1 cellular context compared by ENCODE assay signal in the genomic region with DNA sequence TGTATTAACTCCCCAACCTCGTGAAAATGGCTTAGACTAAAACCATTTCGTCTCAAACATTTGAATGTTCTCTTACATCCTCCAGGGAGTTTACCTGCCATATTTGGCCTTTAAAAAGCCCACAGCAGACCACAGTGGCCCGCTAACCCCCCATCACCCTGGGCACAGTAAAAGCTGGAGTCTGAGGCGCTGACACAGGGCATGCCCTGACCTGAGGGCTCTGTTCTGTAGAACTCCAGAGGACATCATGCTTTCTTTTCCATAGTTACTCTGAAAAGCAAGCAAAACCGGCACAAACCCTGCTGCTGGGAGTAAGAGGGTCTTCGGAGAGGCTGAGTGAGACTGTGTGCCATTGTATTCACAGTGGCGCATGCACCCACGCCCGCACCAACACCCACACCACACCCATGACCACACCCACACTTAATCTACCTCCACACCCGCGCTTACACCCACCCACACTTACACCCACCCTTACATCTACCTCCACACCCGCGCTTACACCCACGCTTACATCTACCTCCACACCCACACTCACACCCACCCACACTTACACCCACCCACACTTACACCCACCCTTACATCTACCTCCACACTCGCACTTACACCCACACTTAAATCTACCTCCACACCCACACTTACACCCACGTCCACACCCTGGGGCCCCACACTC.
TF ChIP-seq lines count a peak whose summit lies in the region.

No MANE protein-coding gene starts in this region.

TF ChIP-seq in endothelial cell of umbilical vein, 7 proteins besides CTCF, POLR2A, EP300 and RAD21 (continued from another document):
- TF ChIP-seq, protein P1, sequence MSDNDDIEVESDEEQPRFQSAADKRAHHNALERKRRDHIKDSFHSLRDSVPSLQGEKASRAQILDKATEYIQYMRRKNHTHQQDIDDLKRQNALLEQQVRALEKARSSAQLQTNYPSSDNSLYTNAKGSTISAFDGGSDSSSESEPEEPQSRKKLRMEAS (IDR thresholded peaks at IDR 0.05; ENCODE audit: insufficient read depth, insufficient read length): no peak
- TF ChIP-seq POLR2AphosphoS5 (IDR thresholded peaks at IDR 0.05; ENCODE audit: insufficient read depth, low read depth, low read length) (no peak), FOS (IDR thresholded peaks at IDR 0.05; ENCODE audit: borderline replicate concordance, insufficient read depth, low read length) (no peak), EZH2 (IDR thresholded peaks at IDR 0.05; ENCODE audit: borderline replicate concordance, low read depth, low read length, severe bottlenecking) (no peak), GATA2 (IDR thresholded peaks at IDR 0.05; ENCODE audit: insufficient read depth, insufficient read length, low read depth, low read length) (no peak)
